Comparison of ENCODE assay signal across 17 cellular contexts in genomic region chr9:92719028-92719647, GRCh38. TPM values are rescaled to one million over a fixed set of nuclear protein-coding genes. Genes with fewer than 3 reads are reported as not detected.
DNase-seq lines count a peak whose midpoint lies in the region; ATAC-seq and TF ChIP-seq lines count a peak whose summit lies in the region.
"Had no signal": no experiment of that assay in that cellular context is flagged by ENCODE, and none has a peak within 500 bp of the region (broad histone marks: within the 10 kb centered on the region; RNA-seq: fewer than 3 reads in every experiment).

No MANE protein-coding gene starts in this region.

- peaks cover 67% of the 10 kb centered on the region for H3K36me3 ChIP-seq in right atrium auricular region
- peaks cover 80% of the 10 kb centered on the region for H3K36me3 ChIP-seq in OCI-LY1 (ENCODE audit: insufficient read depth, low read length)

- no peak overlapping the region for H3K4me3 Mint-ChIP-seq in type B pancreatic cell

- H4K20me1 ChIP-seq in OCI-LY1 (ENCODE audit: insufficient read depth, low read length) = no peaks in the 10 kb centered on the region

- peaks cover 11% of the 10 kb centered on the region for H3K4me1 Mint-ChIP-seq in type B pancreatic cell (ENCODE audit: unreplicated experiment)

- H3K9me2 ChIP-seq in OCI-LY1 (ENCODE audit: low read depth, low read length) = no peaks in the 10 kb centered on the region

- intact Hi-C loops in left ventricle myocardium superior (cut with micrococcal nuclease) = loop anchor here (5.0 kb wide), 1 partner anchor 73 kb away; no protein-coding TSS in a partner anchor

- H3K27ac ChIP-seq in right atrium auricular region (no peak overlapping the region), OCI-LY1 (ENCODE audit: low read depth, low read length, poor library complexity, severe bottlenecking) (peak overlapping the region; percentile 95)
- H3K27ac ChIP-seq: A549, PC-9 had no signal

- H3K4me2 ChIP-seq in OCI-LY1 (ENCODE audit: low read length) = no peak overlapping the region
- H3K4me2 ChIP-seq: A549, PC-9 had no signal

- peaks cover 2% of the 10 kb centered on the region; the same call in 1 of the 2 replicates for H3K79me2 ChIP-seq in OCI-LY1 (ENCODE audit: insufficient read depth, low read length)

- no peak for ATAC-seq in left ventricle myocardium superior
- ATAC-seq in left lobe of liver = no peak
- ATAC-seq in GM18520 (IDR thresholded peaks at IDR 0.05; ENCODE audit: unreplicated experiment) = no peak
- ATAC-seq: A549 had no signal

- H3K9me3 ChIP-seq in right atrium auricular region = no peaks in the 10 kb centered on the region
- H3K9me3 ChIP-seq in OCI-LY1 (ENCODE audit: low read length) = no peaks in the 10 kb centered on the region
- H3K9me3 ChIP-seq: A549 had no signal

- no peak overlapping the region for H3K27ac Mint-ChIP-seq in type B pancreatic cell

- DNase-seq in right atrium auricular region (ENCODE audit: low spot score) (peak; percentile 50), left ventricle myocardium superior (no peak), left lobe of liver (ENCODE audit: low spot score) (peak; percentile 43), type B pancreatic cell (ENCODE audit: extremely low spot score, unreplicated experiment) (peak; percentile 65), DMS 273 treated with DMSO at 0.1 percent for 48 hours (lab: John Stamatoyannopoulos, UW) (no peak)
- no peak for DNase-seq in activated CD8-positive, alpha-beta memory T cell treated with anti-CD3 and anti-CD28 coated beads for 24 hours
- DNase-seq: C1 segment of cervical spinal cord, GDM1, KBM-7, NCI-H1105 treated with DMSO at 0.1 percent for 48 hours, NCI-H1694, NCI-H524, NCI-H82, PC-9 had no signal

- H3K9me3 Mint-ChIP-seq in type B pancreatic cell = no peaks in the 10 kb centered on the region

- H2AFZ ChIP-seq in OCI-LY1 (ENCODE audit: low read length) = no peak overlapping the region
- H2AFZ ChIP-seq: PC-9 had no signal

- peaks cover 7% of the 10 kb centered on the region; the same call in 1 of the 2 replicates for H3F3A ChIP-seq in OCI-LY1 (ENCODE audit: insufficient read depth, low read length)

- no peaks in the 10 kb centered on the region for H3K27me3 Mint-ChIP-seq in type B pancreatic cell

- H3K4me3 ChIP-seq in right atrium auricular region (no peak overlapping the region), OCI-LY1 (ENCODE audit: low read depth, low read length, poor library complexity, severe bottlenecking) (no peak overlapping the region)
- H3K4me3 ChIP-seq: A549, PC-9 had no signal

- H3K27me3 ChIP-seq in right atrium auricular region (no peaks in the 10 kb centered on the region), OCI-LY1 (ENCODE audit: insufficient read depth, low read length) (no peaks in the 10 kb centered on the region)

- no peak overlapping the region for H3K9ac ChIP-seq in OCI-LY1 (ENCODE audit: low read length)

- H3K36me3 Mint-ChIP-seq in type B pancreatic cell = peaks cover 12% of the 10 kb centered on the region

- H3K4me1 ChIP-seq in right atrium auricular region = peaks cover 0 to 25% of the 10 kb centered on the region in 2 donors
- H3K4me1 ChIP-seq in OCI-LY1 (ENCODE audit: insufficient read depth, low read length, severe bottlenecking) = peaks cover 76% of the 10 kb centered on the region
- H3K4me1 ChIP-seq: A549 had no signal

- TF ChIP-seq CTCF in right atrium auricular region (IDR thresholded peaks at IDR 0.05) = no peak
- no peak for TF ChIP-seq CTCF in OCI-LY1 (IDR thresholded peaks at IDR 0.05; ENCODE audit: low read length)
- no peak for TF ChIP-seq CTCF in type B pancreatic cell (conservative IDR thresholded peaks at IDR 0.05)

RNA-seq across cellular contexts. Expression of gene BICD2, which starts 45.5 kb away (rescaled TPM):
- total RNA-seq in right atrium auricular region (10 to 100 TPM; 32.2 to 40.4 TPM), left ventricle myocardium superior (39.2 TPM), left lobe of liver (8.0 TPM), type B pancreatic cell (ENCODE audit: low replicate concordance) (26.8 and 28.6 TPM in 2 replicates)

RNA-seq across cellular contexts. Expression of gene IPPK, which starts 49.2 kb away (rescaled TPM):
- total RNA-seq in right atrium auricular region (10 to 100 TPM in 1 of 2 donors, 1 to 10 TPM in 1; 8.9 to 13.1 TPM), left ventricle myocardium superior (7.6 TPM), left lobe of liver (1.8 TPM), type B pancreatic cell (ENCODE audit: low replicate concordance) (8.1 and 11.6 TPM in 2 replicates)

Comparison
In these comparisons a context has a peak if more than half of its experiments do, and no peak if none do; other contexts are left out.
1. DNase-seq: peak in right atrium auricular region (single experiment), left lobe of liver (single experiment) and type B pancreatic cell (single experiment); none in left ventricle myocardium superior (single experiment), activated CD8-positive, alpha-beta memory T cell treated with anti-CD3 and anti-CD28 coated beads for 24 hours (single experiment) and DMS 273 treated with DMSO at 0.1 percent for 48 hours (single experiment).